ENCODE assay signal across 20 cellular contexts in the genomic region with DNA sequence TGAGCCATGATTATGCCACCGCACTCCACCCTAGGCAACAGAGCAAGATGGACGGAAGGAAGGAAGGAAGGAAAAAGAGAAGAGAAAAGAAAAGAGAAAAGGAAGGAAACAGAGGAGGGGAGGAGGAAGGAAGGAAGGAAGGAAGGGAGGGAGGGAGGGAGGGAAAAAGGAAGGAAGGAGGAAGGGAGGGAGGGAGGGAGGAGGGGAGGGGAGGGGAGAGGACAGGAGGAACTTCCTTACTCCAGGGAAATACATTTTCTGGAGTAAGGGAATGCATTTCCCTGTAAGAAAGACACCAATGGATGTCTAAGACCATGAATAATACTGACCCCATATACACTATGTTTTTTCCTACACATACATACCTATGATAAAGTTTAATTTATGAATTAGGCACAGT.
DNase-seq lines count a peak whose midpoint lies in the region; ATAC-seq, FAIRE-seq and TF ChIP-seq lines count a peak whose summit lies in the region.
"Had no signal": no experiment of that assay in that cellular context is flagged by ENCODE, and none has a peak within 500 bp of the region (broad histone marks: within the 10 kb centered on the region; RNA-seq: fewer than 3 reads in every experiment).

No MANE protein-coding gene starts in this region.

- H3K9me3 ChIP-seq in astrocyte (ENCODE audit: insufficient read depth, low read depth, low read length) (no peaks in the 10 kb centered on the region), gastrocnemius medialis (no peaks in the 10 kb centered on the region)
- H3K9me3 ChIP-seq: BLaER1 had no signal

- no peak overlapping the region for H3K4me2 ChIP-seq in astrocyte (ENCODE audit: low read length)
- H3K4me2 ChIP-seq: BLaER1 had no signal

- TF ChIP-seq POLR2A in gastrocnemius medialis (IDR thresholded peaks at IDR 0.05) = no peak

- peak overlapping the region; percentile 73 for H3K27ac ChIP-seq in astrocyte (ENCODE audit: low read depth, low read length)
- H3K27ac ChIP-seq in gastrocnemius medialis = no peak overlapping the region
- H3K27ac ChIP-seq: BLaER1 had no signal

- H3K4me1 ChIP-seq in astrocyte (ENCODE audit: insufficient read depth, low read length) (peaks cover 17% of the 10 kb centered on the region), gastrocnemius medialis (peaks cover 0 to 20% of the 10 kb centered on the region in 2 donors)

- H3K36me3 ChIP-seq in astrocyte (ENCODE audit: insufficient read depth, low read length) = no peaks in the 10 kb centered on the region
- H3K36me3 ChIP-seq in gastrocnemius medialis = no peaks in the 10 kb centered on the region

- no peak for TF ChIP-seq CTCF in astrocyte (IDR thresholded peaks at IDR 0.05; ENCODE audit: insufficient read depth, low read depth, low read length)
- no peak for TF ChIP-seq CTCF in gastrocnemius medialis (IDR thresholded peaks at IDR 0.05 in 4 of 5, conservative IDR thresholded peaks at IDR 0.05 in 1 of 5)

- H3K9me3 Mint-ChIP-seq in activated T-cell treated with anti-CD3 and anti-CD28 coated beads, Interleukin-2, amount 50 U/mL, for 72 hours = no peaks in the 10 kb centered on the region
- H3K9me3 Mint-ChIP-seq in activated CD4-positive, alpha-beta memory T cell treated with anti-CD3 and anti-CD28 coated beads for 36 hours = no peaks in the 10 kb centered on the region
- H3K9me3 Mint-ChIP-seq in astrocyte (ENCODE audit: unreplicated experiment) = no peaks in the 10 kb centered on the region
- H3K9me3 Mint-ChIP-seq in stimulated activated effector memory CD8-positive, alpha-beta T cell treated with anti-CD3 and anti-CD28 coated beads, Interleukin-12 subunit alpha, Interleukin-12 subunit beta, amount 100 ng/mL, for 72 hours = no peaks in the 10 kb centered on the region
- H3K9me3 Mint-ChIP-seq: CD4-positive, CD25-positive, alpha-beta regulatory T cell had no signal

- H3K27ac Mint-ChIP-seq in activated T-cell treated with anti-CD3 and anti-CD28 coated beads, Interleukin-2, amount 50 U/mL, for 72 hours = peak overlapping the region; percentile 79
- peak overlapping the region; percentile 59 for H3K27ac Mint-ChIP-seq in activated CD4-positive, alpha-beta memory T cell treated with anti-CD3 and anti-CD28 coated beads for 36 hours
- H3K27ac Mint-ChIP-seq in astrocyte (ENCODE audit: unreplicated experiment) = no peak overlapping the region
- peak overlapping the region; percentile 91 for H3K27ac Mint-ChIP-seq in stimulated activated effector memory CD8-positive, alpha-beta T cell treated with anti-CD3 and anti-CD28 coated beads, Interleukin-12 subunit alpha, Interleukin-12 subunit beta, amount 100 ng/mL, for 72 hours
- H3K27ac Mint-ChIP-seq: CD4-positive, CD25-positive, alpha-beta regulatory T cell had no signal

- no peak overlapping the region for H3K9ac ChIP-seq in astrocyte (ENCODE audit: low read length)
- H3K9ac ChIP-seq: BLaER1 had no signal

- H4K20me1 ChIP-seq in astrocyte (ENCODE audit: insufficient read depth, low read length) = no peaks in the 10 kb centered on the region
- H4K20me1 ChIP-seq: BLaER1 had no signal

- peaks cover 18% of the 10 kb centered on the region for H3K4me1 Mint-ChIP-seq in activated T-cell treated with anti-CD3 and anti-CD28 coated beads, Interleukin-2, amount 50 U/mL, for 72 hours (ENCODE audit: low read depth)
- peaks cover 62% of the 10 kb centered on the region for H3K4me1 Mint-ChIP-seq in activated CD4-positive, alpha-beta memory T cell treated with anti-CD3 and anti-CD28 coated beads for 36 hours (ENCODE audit: low read depth)
- H3K4me1 Mint-ChIP-seq in astrocyte (ENCODE audit: low read depth, unreplicated experiment) = peaks cover 9% of the 10 kb centered on the region
- H3K4me1 Mint-ChIP-seq in stimulated activated effector memory CD8-positive, alpha-beta T cell treated with anti-CD3 and anti-CD28 coated beads, Interleukin-12 subunit alpha, Interleukin-12 subunit beta, amount 100 ng/mL, for 72 hours = peaks cover 63% of the 10 kb centered on the region

- no peak overlapping the region for H2AFZ ChIP-seq in astrocyte (ENCODE audit: low read depth, low read length)

- no peaks in the 10 kb centered on the region for H3K36me3 Mint-ChIP-seq in activated T-cell treated with anti-CD3 and anti-CD28 coated beads, Interleukin-2, amount 50 U/mL, for 72 hours (ENCODE audit: insufficient read depth in 2 of 2)
- no peaks in the 10 kb centered on the region for H3K36me3 Mint-ChIP-seq in activated CD4-positive, alpha-beta memory T cell treated with anti-CD3 and anti-CD28 coated beads for 36 hours
- no peaks in the 10 kb centered on the region for H3K36me3 Mint-ChIP-seq in astrocyte (ENCODE audit: low read depth, unreplicated experiment)
- H3K36me3 Mint-ChIP-seq in stimulated activated effector memory CD8-positive, alpha-beta T cell treated with anti-CD3 and anti-CD28 coated beads, Interleukin-12 subunit alpha, Interleukin-12 subunit beta, amount 100 ng/mL, for 72 hours = no peaks in the 10 kb centered on the region

- H3K27me3 Mint-ChIP-seq in activated T-cell treated with anti-CD3 and anti-CD28 coated beads, Interleukin-2, amount 50 U/mL, for 72 hours (ENCODE audit: low read depth) = peaks cover 54% of the 10 kb centered on the region
- H3K27me3 Mint-ChIP-seq in activated CD4-positive, alpha-beta memory T cell treated with anti-CD3 and anti-CD28 coated beads for 36 hours = peaks cover 21% of the 10 kb centered on the region
- no peaks in the 10 kb centered on the region for H3K27me3 Mint-ChIP-seq in astrocyte (ENCODE audit: low read depth, unreplicated experiment)

- peak overlapping the region in 1 of 2 donors; percentile 33 for H3K4me3 Mint-ChIP-seq in activated T-cell treated with anti-CD3 and anti-CD28 coated beads, Interleukin-2, amount 50 U/mL, for 72 hours
- no peak overlapping the region for H3K4me3 Mint-ChIP-seq in activated CD4-positive, alpha-beta memory T cell treated with anti-CD3 and anti-CD28 coated beads for 36 hours
- no peak overlapping the region for H3K4me3 Mint-ChIP-seq in astrocyte (ENCODE audit: unreplicated experiment)
- H3K4me3 Mint-ChIP-seq in stimulated activated effector memory CD8-positive, alpha-beta T cell treated with anti-CD3 and anti-CD28 coated beads, Interleukin-12 subunit alpha, Interleukin-12 subunit beta, amount 100 ng/mL, for 72 hours = peak overlapping the region; percentile 42
- H3K4me3 Mint-ChIP-seq: CD4-positive, CD25-positive, alpha-beta regulatory T cell had no signal

- no peaks in the 10 kb centered on the region for H3K79me2 ChIP-seq in astrocyte (ENCODE audit: insufficient read depth, low read length)

- intact Hi-C loops in activated CD4-positive, alpha-beta memory T cell treated with anti-CD3 and anti-CD28 coated beads for 36 hours (cut with micrococcal nuclease) = loop anchor here (2.0 to 10.0 kb wide), 3 partner anchors 25 to 571 kb away; no protein-coding TSS in a partner anchor
- intact Hi-C loops in gastrocnemius medialis (cut with DNase I; ENCODE audit: low total_unique reads) = loop anchor here (5.0 kb wide), 1 partner anchor 517 kb away; no protein-coding TSS in a partner anchor

- H3K4me3 ChIP-seq in astrocyte (ENCODE audit: insufficient read depth, low read depth, low read length) (no peak overlapping the region), gastrocnemius medialis (no peak overlapping the region)
- H3K4me3 ChIP-seq: BLaER1 had no signal

- CTCF ChIA-PET in activated CD4-positive, alpha-beta memory T cell treated with anti-CD3 and anti-CD28 coated beads for 36 hours (lab: Charles Lee) = no interaction called here

- no peak for DNase-seq in activated T-cell treated with anti-CD3 and anti-CD28 coated beads, Interleukin-2, amount 50 U/mL, for 72 hours
- DNase-seq in activated T-cell treated with anti-CD3 and anti-CD28 coated beads for 4 hours = no peak
- DNase-seq in activated CD4-positive, alpha-beta memory T cell treated with anti-CD3 and anti-CD28 coated beads for 36 hours = no peak
- DNase-seq in astrocyte (ENCODE audit: low read depth) = no peak
- no peak for DNase-seq in stimulated activated effector memory CD8-positive, alpha-beta T cell treated with anti-CD3 and anti-CD28 coated beads, Interleukin-12 subunit alpha, Interleukin-12 subunit beta, amount 100 ng/mL, for 72 hours (ENCODE audit: low spot score in 2 of 2)
- no peak for DNase-seq in gastrocnemius medialis
- DNase-seq in LoVo (ENCODE audit: low spot score) = no peak
- DNase-seq: KBM-7, MM.1S, NCI-H1417, NCI-H1694 treated with DMSO at 0.1 percent for 48 hours, NCI-H2081, NCI-H2227 treated with DMSO at 0.1 percent for 48 hours, NCI-H526 treated with DMSO at 0.1 percent for 48 hours, RPMI8226, SHP77 had no signal

- in situ Hi-C loops in gastrocnemius medialis (cut with MboI; ENCODE audit: low sequenced_read_pairs in 4 of 4) = loop anchor here in 1 of 4 donors (25.0 kb wide), 1 partner anchor 648 kb away; no protein-coding TSS in a partner anchor

- POLR2A ChIA-PET in activated CD4-positive, alpha-beta memory T cell treated with anti-CD3 and anti-CD28 coated beads for 36 hours (lab: Charles Lee) = no interaction called here

- FAIRE-seq in astrocyte (lab: Jason Lieb, UNC) = no peak
- FAIRE-seq: D721Med, H54 had no signal

- H3K27me3 ChIP-seq in astrocyte (ENCODE audit: insufficient read depth, low read length) = no peaks in the 10 kb centered on the region
- H3K27me3 ChIP-seq in gastrocnemius medialis = no peaks in the 10 kb centered on the region
- H3K27me3 ChIP-seq: BLaER1 had no signal

- ATAC-seq in activated T-cell treated with anti-CD3 and anti-CD28 coated beads, Interleukin-2, amount 50 U/mL, for 72 hours (replicated peaks in 1 of 2) = peak in 1 of 2 donors; percentile 1
- no peak for ATAC-seq in stimulated activated effector memory CD8-positive, alpha-beta T cell treated with anti-CD3 and anti-CD28 coated beads, Interleukin-12 subunit alpha, Interleukin-12 subunit beta, amount 100 ng/mL, for 72 hours
- ATAC-seq in gastrocnemius medialis = no peak
